8 cellular contexts compared by ENCODE assay signal in genomic region chr21:35508389-35508888, GRCh38.
DNase-seq lines count a peak whose midpoint lies in the region; ATAC-seq, FAIRE-seq and TF ChIP-seq lines count a peak whose summit lies in the region.

No MANE protein-coding gene starts in this region.

- TF ChIP-seq EP300 in upper lobe of left lung (IDR thresholded peaks at IDR 0.05): no peak

- H3K4me3 ChIP-seq in BJ (ENCODE audit: low read depth, low read length) (no peak overlapping the region), keratinocyte (ENCODE audit: control insufficient read depth in 2 of 3, extremely low read depth in 1 of 3, insufficient read depth in 2 of 3, low read depth in 1 of 3, low read length in 3 of 3) (no peak overlapping the region), upper lobe of left lung (no peak overlapping the region)

- no peak for FAIRE-seq in keratinocyte (lab: Jason Lieb, UNC)

- dilution Hi-C loops in keratinocyte (cut with MboI; ENCODE audit: extremely low pct_ligation_motif_present, low sequenced_read_pairs): no loop called here

- H3K4me1 ChIP-seq in keratinocyte (ENCODE audit: control insufficient read depth, extremely low read depth, insufficient read depth, low read length) (peaks cover 26% of the 10 kb centered on the region), upper lobe of left lung (peaks cover 0 to 7% (median 4%) of the 10 kb centered on the region in 4 donors)

- no peaks in the 10 kb centered on the region for H3K27me3 ChIP-seq in BJ (ENCODE audit: control insufficient read depth, insufficient read depth, low read length)
- H3K27me3 ChIP-seq in keratinocyte (ENCODE audit: control insufficient read depth, extremely low read depth, insufficient read depth, low read length): no peaks in the 10 kb centered on the region
- H3K27me3 ChIP-seq in upper lobe of left lung: no peaks in the 10 kb centered on the region

- peak; percentile 38 for TF ChIP-seq CTCF in BJ (IDR thresholded peaks at IDR 0.05; ENCODE audit: insufficient read depth, low read depth, low read length)
- no peak for TF ChIP-seq CTCF in WTC11 (IDR thresholded peaks at IDR 0.05)
- peak in 2 of 3 experiments; percentile 2 to 42 for TF ChIP-seq CTCF in keratinocyte (optimal IDR thresholded peaks at IDR 0.05 in 1 of 3, IDR thresholded peaks at IDR 0.05 in 1 of 3, conservative IDR thresholded peaks at IDR 0.05 in 1 of 3; ENCODE audit: extremely low read depth in 1 of 3, insufficient read depth in 2 of 3, low read length in 3 of 3)
- peak in 5 of 6 experiments; percentile 20 to 52 (median 29) for TF ChIP-seq CTCF in upper lobe of left lung (IDR thresholded peaks at IDR 0.05)

- H3K79me2 ChIP-seq in keratinocyte (ENCODE audit: control insufficient read depth, insufficient read depth, low read length): no peaks in the 10 kb centered on the region

- POLR2A ChIA-PET in BJ (lab: Charles Lee): no interaction called here
- POLR2A ChIA-PET in WTC11 (lab: Charles Lee): interaction anchor here (0.6 kb wide), 1 partner anchor 71 kb away, joined by 5 read pairs; no protein-coding TSS in a partner anchor

- no peaks in the 10 kb centered on the region for H3K9me3 Mint-ChIP-seq in WTC11

- peak in 1 of 4 donors; percentile 50 for TF ChIP-seq POLR2A in upper lobe of left lung (IDR thresholded peaks at IDR 0.05)

- no peaks in the 10 kb centered on the region for H3K36me3 ChIP-seq in BJ (ENCODE audit: control insufficient read depth, insufficient read depth, low read length)
- H3K36me3 ChIP-seq in keratinocyte (ENCODE audit: control insufficient read depth in 2 of 2, extremely low read depth in 1 of 2, insufficient read depth in 2 of 2, low read length in 2 of 2): no peaks in the 10 kb centered on the region
- H3K36me3 ChIP-seq in upper lobe of left lung: no peaks in the 10 kb centered on the region

- peaks cover 74% of the 10 kb centered on the region for H3K4me1 Mint-ChIP-seq in WTC11

- CTCF ChIA-PET in BJ (lab: Yijun Ruan, JAX): interaction anchor here (0.6 to 1.6 kb wide), 14 partner anchors 15 to 763 kb away, joined by 3 to 5 read pairs (median 3); no protein-coding TSS in a partner anchor
- CTCF ChIA-PET in WTC11 (lab: Charles Lee): interaction anchor here (0.7 to 1.9 kb wide), 15 partner anchors 12 to 818 kb away, joined by 3 to 13 read pairs (median 5); no protein-coding TSS in a partner anchor

- H3K9me3 ChIP-seq in keratinocyte (ENCODE audit: control insufficient read depth, low read depth, low read length) (no peaks in the 10 kb centered on the region), upper lobe of left lung (no peaks in the 10 kb centered on the region)

- no peak overlapping the region for H3K27ac ChIP-seq in keratinocyte (ENCODE audit: control insufficient read depth, insufficient read depth, low read length)
- H3K27ac ChIP-seq in upper lobe of left lung: peak overlapping the region in 3 of 4 donors; percentile 44 to 72 (median 61)

- no peaks in the 10 kb centered on the region for H4K20me1 ChIP-seq in keratinocyte (ENCODE audit: control insufficient read depth, extremely low read depth, insufficient read depth, low read length)

- DNase-seq in BJ (ENCODE audit: low read depth) (peak; percentile 13), HuH-7.5 (ENCODE audit: low spot score) (peak; percentile 11), WTC11 (ENCODE audit: low spot score) (peak; percentile 39), keratinocyte (ENCODE audit: low read depth, low spot score) (no peak), upper lobe of left lung (peak in 1 of 2 donors; percentile 75), NCI-H1092 (lab: John Stamatoyannopoulos, UW) (no peak), NCI-H2227 treated with DMSO at 0.1 percent for 48 hours (lab: John Stamatoyannopoulos, UW) (no peak)

- no peak overlapping the region for H3K4me2 ChIP-seq in keratinocyte (ENCODE audit: control insufficient read depth, extremely low read depth, insufficient read depth, low read depth, low read length)

- no peaks in the 10 kb centered on the region for H3K27me3 Mint-ChIP-seq in WTC11 (ENCODE audit: low read depth)

- no peaks in the 10 kb centered on the region for H3K9me1 ChIP-seq in keratinocyte (ENCODE audit: control insufficient read depth, extremely low read depth, insufficient read depth, low read length)

- H3K9ac ChIP-seq in keratinocyte (ENCODE audit: control insufficient read depth, extremely low read depth, insufficient read depth, low read length): no peak overlapping the region

- ATAC-seq in WTC11 (peak; percentile 60), upper lobe of left lung (ENCODE audit: low FRiP score in 2 of 2) (peak; percentile 75 to 80), GM19395 (IDR thresholded peaks at IDR 0.05; ENCODE audit: unreplicated experiment) (no peak)

- H3K36me3 Mint-ChIP-seq in WTC11: no peaks in the 10 kb centered on the region

- H2AFZ ChIP-seq in keratinocyte (ENCODE audit: control insufficient read depth, low read length): no peak overlapping the region

- no peak overlapping the region for H3K4me3 Mint-ChIP-seq in WTC11

- H3K27ac Mint-ChIP-seq in WTC11: 0 out of 2 replicates have a peak overlapping the region, but pooled peaks have one; percentile 35

- 36 to 43% methylated on average over 5 to 6 of the region's 6 CpGs for WGBS in upper lobe of left lung, 2 donors

TF ChIP-seq in WTC11, 78 proteins besides CTCF, POLR2A, EP300 and RAD21:
- TF ChIP-seq FOXK1 (CRISPR knock-in tag; IDR thresholded peaks at IDR 0.05) (0 out of 2 replicates have a peak, but pooled peaks have one; percentile 33), MLX (CRISPR knock-in tag; IDR thresholded peaks at IDR 0.05) (no peak)

Comparison
In these comparisons a context has a peak if more than half of its experiments do, and no peak if none do; other contexts are left out.
1. DNase-seq: peak in BJ (single experiment), HuH-7.5 (single experiment) and WTC11 (single experiment); none in keratinocyte (single experiment), NCI-H1092 (single experiment) and NCI-H2227 treated with DMSO at 0.1 percent for 48 hours (single experiment).